In genomic region chr4:123449780-123450179, GRCh38 we compare ENCODE assay signal across 8 cellular contexts. TPM values are rescaled to one million over a fixed set of nuclear protein-coding genes. Genes with fewer than 3 reads are reported as not detected.
DNase-seq lines count a peak whose midpoint lies in the region; ATAC-seq, FAIRE-seq and TF ChIP-seq lines count a peak whose summit lies in the region.

No MANE protein-coding gene starts in this region.

- H3K36me3 Mint-ChIP-seq in endothelial cell (ENCODE audit: low read depth, unreplicated experiment) = no peaks in the 10 kb centered on the region

- H3K4me3 Mint-ChIP-seq in endothelial cell (ENCODE audit: unreplicated experiment) = no peak overlapping the region

- peak overlapping the region; percentile 29; the same call in 1 of the 2 replicates for H3K4me2 ChIP-seq in MM.1S (ENCODE audit: low read depth, low read length)

- H3K79me2 ChIP-seq in MM.1S (ENCODE audit: low read length) = no peaks in the 10 kb centered on the region

- H2AFZ ChIP-seq in MM.1S (ENCODE audit: low read length) = no peak overlapping the region

- no peaks in the 10 kb centered on the region for H3K9me2 ChIP-seq in MM.1S (replicated peaks; ENCODE audit: insufficient read depth, low read length)

- TF ChIP-seq POLR2A in GM12891 (IDR thresholded peaks at IDR 0.05; ENCODE audit: low read depth, low read length) (no peak), esophagus squamous epithelium (IDR thresholded peaks at IDR 0.05) (no peak), gastroesophageal sphincter (IDR thresholded peaks at IDR 0.05) (no peak)

- H3K4me3 ChIP-seq in HEK293 (ENCODE audit: low read depth, low read length) = no peak overlapping the region
- no peak overlapping the region for H3K4me3 ChIP-seq in MM.1S (ENCODE audit: low read length)
- no peak overlapping the region for H3K4me3 ChIP-seq in fibroblast of villous mesenchyme (ENCODE audit: low read depth, low read length)
- no peak overlapping the region for H3K4me3 ChIP-seq in esophagus squamous epithelium
- no peak overlapping the region for H3K4me3 ChIP-seq in gastroesophageal sphincter

- H3K4me1 ChIP-seq in HEK293 (ENCODE audit: control insufficient read depth, insufficient read depth, low read length) (peaks cover 8% of the 10 kb centered on the region), MM.1S (ENCODE audit: low read length) (peaks cover 20% of the 10 kb centered on the region), esophagus squamous epithelium (peaks cover 0 to 10% (median 0%) of the 10 kb centered on the region in 3 donors), gastroesophageal sphincter (peaks cover 0 to 7% (median 4%) of the 10 kb centered on the region in 3 donors)

- no peak overlapping the region for H3K9ac ChIP-seq in MM.1S (ENCODE audit: low read length)

- no peak for ATAC-seq in gastroesophageal sphincter

- intact Hi-C loops in esophagus squamous epithelium (cut with DNase I) = no loop called here

- peak; percentile 89 for FAIRE-seq in GM12891 (lab: Jason Lieb, UNC)

- peaks cover 5% of the 10 kb centered on the region; the same call in 1 of the 2 replicates for H3F3A ChIP-seq in MM.1S (ENCODE audit: insufficient read depth, low read length)

- no peak for TF ChIP-seq EP300 in gastroesophageal sphincter (IDR thresholded peaks at IDR 0.05)

- H3K27me3 Mint-ChIP-seq in endothelial cell (ENCODE audit: unreplicated experiment) = peaks cover 2% of the 10 kb centered on the region

- CTCF ChIA-PET in HEK293 (lab: Yijun Ruan, JAX) = interaction anchor here (0.5 kb wide), 1 partner anchor 9 kb away, joined by 4 read pairs; no protein-coding TSS in a partner anchor

- H3K4me1 Mint-ChIP-seq in endothelial cell (ENCODE audit: unreplicated experiment) = peaks cover 12% of the 10 kb centered on the region

- 32 to 50% methylated on average over 1 of the region's 1 CpG for WGBS in esophagus squamous epithelium, 2 donors
- 40 to 45% methylated on average over 1 of the region's 1 CpG for WGBS in gastroesophageal sphincter (ENCODE audit: low coverage in 1 of 2), 2 donors

- no peaks in the 10 kb centered on the region for H3K36me3 ChIP-seq in HEK293 (ENCODE audit: control insufficient read depth in 2 of 2, insufficient read depth in 1 of 2, low read length in 2 of 2)
- H3K36me3 ChIP-seq in MM.1S (replicated peaks; ENCODE audit: insufficient read depth, low read length) = no peaks in the 10 kb centered on the region
- H3K36me3 ChIP-seq in esophagus squamous epithelium = no peaks in the 10 kb centered on the region
- no peaks in the 10 kb centered on the region for H3K36me3 ChIP-seq in gastroesophageal sphincter

- no peak overlapping the region for H3K27ac ChIP-seq in HEK293 (ENCODE audit: extremely low read depth, low read depth, low read length)
- no peak overlapping the region for H3K27ac ChIP-seq in MM.1S (ENCODE audit: low read length)
- no peak overlapping the region for H3K27ac ChIP-seq in esophagus squamous epithelium
- no peak overlapping the region for H3K27ac ChIP-seq in gastroesophageal sphincter

- H3K27ac Mint-ChIP-seq in endothelial cell (ENCODE audit: unreplicated experiment) = no peak overlapping the region

- H3K9me3 Mint-ChIP-seq in endothelial cell (ENCODE audit: unreplicated experiment) = no peaks in the 10 kb centered on the region

- no peak for TF ChIP-seq CTCF in HEK293 (tag by site-specific recombination; IDR thresholded peaks at IDR 0.05)
- TF ChIP-seq CTCF in MM.1S (IDR thresholded peaks at IDR 0.05; ENCODE audit: low read length) = no peak
- no peak for TF ChIP-seq CTCF in fibroblast of villous mesenchyme (IDR thresholded peaks at IDR 0.05; ENCODE audit: insufficient read depth, low read depth, low read length)
- TF ChIP-seq CTCF in endothelial cell (IDR thresholded peaks at IDR 0.05; ENCODE audit: unreplicated experiment) = no peak
- TF ChIP-seq CTCF in esophagus squamous epithelium (IDR thresholded peaks at IDR 0.05) = no peak
- TF ChIP-seq CTCF in gastroesophageal sphincter (IDR thresholded peaks at IDR 0.05) = no peak

- DNase-seq in GM12891 (ENCODE audit: insufficient read length, low spot score) (no peak), MM.1S (peak; percentile 77), fibroblast of villous mesenchyme (ENCODE audit: low read depth) (peak; percentile 66), endothelial cell (ENCODE audit: low spot score) (no peak), esophagus squamous epithelium (lab: John Stamatoyannopoulos, UW) (no peak), iPS-NIHi7 (ENCODE audit: extremely low spot score) (no peak)

- no peaks in the 10 kb centered on the region for H3K9me3 ChIP-seq in HEK293 (ENCODE audit: control insufficient read depth, insufficient read depth, low read depth, low read length)
- no peaks in the 10 kb centered on the region for H3K9me3 ChIP-seq in MM.1S (replicated peaks; ENCODE audit: insufficient read depth, low read length)
- no peaks in the 10 kb centered on the region for H3K9me3 ChIP-seq in esophagus squamous epithelium
- no peaks in the 10 kb centered on the region for H3K9me3 ChIP-seq in gastroesophageal sphincter

- H3K27me3 ChIP-seq in MM.1S (replicated peaks; ENCODE audit: insufficient read depth, low read length) (peaks cover 7% of the 10 kb centered on the region; the same call in 1 of the 2 replicates), esophagus squamous epithelium (no peaks in the 10 kb centered on the region), gastroesophageal sphincter (no peaks in the 10 kb centered on the region)

- no peaks in the 10 kb centered on the region for H4K20me1 ChIP-seq in MM.1S (ENCODE audit: insufficient read depth, low read length)

- POLR2A ChIA-PET in HEK293 (lab: Yijun Ruan, JAX) = no interaction called here

TF ChIP-seq in GM12891, 5 proteins besides CTCF, POLR2A, EP300 and RAD21:
- TF ChIP-seq PAX5 (IDR thresholded peaks at IDR 0.05; ENCODE audit: insufficient read depth, low read length, severe bottlenecking) (no peak), SPI1 (IDR thresholded peaks at IDR 0.05; ENCODE audit: low read depth, low read length) (peak; percentile 80)

TF ChIP-seq in HEK293, 187 proteins besides CTCF, POLR2A, EP300 and RAD21 (continues in another document):
- no peak for TF ChIP-seq ZNF311 (tag by site-specific recombination; IDR thresholded peaks at IDR 0.05; ENCODE audit: borderline replicate concordance)
- no peak for TF ChIP-seq ZBTB26 (tag by site-specific recombination; optimal IDR thresholded peaks at IDR 0.05)
- no peak for TF ChIP-seq ZNF514 (tag by site-specific recombination; IDR thresholded peaks at IDR 0.05)
- TF ChIP-seq, protein P1, sequence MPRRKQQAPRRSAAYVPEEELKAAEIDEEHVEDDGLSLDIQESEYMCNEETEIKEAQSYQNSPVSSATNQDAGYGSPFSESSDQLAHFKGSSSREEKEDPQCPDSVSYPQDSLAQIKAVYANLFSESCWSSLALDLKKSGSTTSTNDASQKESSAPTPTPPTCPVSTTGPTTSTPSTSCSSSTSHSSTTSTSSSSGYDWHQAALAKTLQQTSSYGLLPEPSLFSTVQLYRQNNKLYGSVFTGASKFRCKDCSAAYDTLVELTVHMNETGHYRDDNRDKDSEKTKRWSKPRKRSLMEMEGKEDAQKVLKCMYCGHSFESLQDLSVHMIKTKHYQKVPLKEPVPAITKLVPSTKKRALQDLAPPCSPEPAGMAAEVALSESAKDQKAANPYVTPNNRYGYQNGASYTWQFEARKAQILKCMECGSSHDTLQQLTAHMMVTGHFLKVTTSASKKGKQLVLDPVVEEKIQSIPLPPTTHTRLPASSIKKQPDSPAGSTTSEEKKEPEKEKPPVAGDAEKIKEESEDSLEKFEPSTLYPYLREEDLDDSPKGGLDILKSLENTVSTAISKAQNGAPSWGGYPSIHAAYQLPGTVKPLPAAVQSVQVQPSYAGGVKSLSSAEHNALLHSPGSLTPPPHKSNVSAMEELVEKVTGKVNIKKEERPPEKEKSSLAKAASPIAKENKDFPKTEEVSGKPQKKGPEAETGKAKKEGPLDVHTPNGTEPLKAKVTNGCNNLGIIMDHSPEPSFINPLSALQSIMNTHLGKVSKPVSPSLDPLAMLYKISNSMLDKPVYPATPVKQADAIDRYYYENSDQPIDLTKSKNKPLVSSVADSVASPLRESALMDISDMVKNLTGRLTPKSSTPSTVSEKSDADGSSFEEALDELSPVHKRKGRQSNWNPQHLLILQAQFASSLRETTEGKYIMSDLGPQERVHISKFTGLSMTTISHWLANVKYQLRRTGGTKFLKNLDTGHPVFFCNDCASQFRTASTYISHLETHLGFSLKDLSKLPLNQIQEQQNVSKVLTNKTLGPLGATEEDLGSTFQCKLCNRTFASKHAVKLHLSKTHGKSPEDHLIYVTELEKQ (tag by site-specific recombination; IDR thresholded peaks at IDR 0.05; ENCODE audit: borderline replicate concordance) = peak; percentile 72; the same call in 1 of the 2 replicates
- TF ChIP-seq OSR2 (tag by site-specific recombination; IDR thresholded peaks at IDR 0.05) = peak; percentile 62
- no peak for TF ChIP-seq SP2 (tag by site-specific recombination; IDR thresholded peaks at IDR 0.05)
- TF ChIP-seq ZNF530 (tag by site-specific recombination; IDR thresholded peaks at IDR 0.05; ENCODE audit: low read depth) = no peak
- TF ChIP-seq ZBTB44 (tag by site-specific recombination; IDR thresholded peaks at IDR 0.05) = no peak

RNA-seq across cellular contexts. Expression of gene SPRY1, which starts 53.2 kb away (rescaled TPM):
- polyA plus RNA-seq in GM12891 (2012; ENCODE audit: low read depth, missing spikeins) = 0.28 TPM
- 7.3 and 14.8 TPM in 2 replicates for total RNA-seq in fibroblast of villous mesenchyme
- 58.3 TPM for total RNA-seq in endothelial cell (ENCODE audit: unreplicated experiment)
- total RNA-seq in esophagus squamous epithelium = 10 to 100 TPM; 14.2 to 60.3 (median 23.2) TPM
- 100 to 1,000 TPM in 2 of 4 donors, 10 to 100 TPM in 2; 79.3 to 118 (median 98.4) TPM for total RNA-seq in gastroesophageal sphincter

Comparison
In these comparisons a context has a peak if more than half of its experiments do, and no peak if none do; other contexts are left out.
1. DNase-seq: peak in MM.1S (single experiment) and fibroblast of villous mesenchyme (single experiment); none in GM12891 (single experiment), endothelial cell (single experiment), esophagus squamous epithelium (single experiment) and iPS-NIHi7 (single experiment).